Comparison of ENCODE assay signal across 1 cellular context in genomic region chr10:126632705-126633104, GRCh38.
TF ChIP-seq lines count a peak whose summit lies in the region.

No MANE protein-coding gene starts in this region.

TF ChIP-seq in H1, 55 proteins besides CTCF, POLR2A, EP300 and RAD21 (continued from another document):
- TF ChIP-seq CHD7 (IDR thresholded peaks at IDR 0.05; ENCODE audit: insufficient replicate concordance, low read length) (no peak), CHD1 (IDR thresholded peaks at IDR 0.05; ENCODE audit: low read depth, low read length) (no peak), YY1 (IDR thresholded peaks at IDR 0.05; ENCODE audit: low read depth, low read length) (no peak), CREB1 (IDR thresholded peaks at IDR 0.05) (no peak), CBX8 (IDR thresholded peaks at IDR 0.05; ENCODE audit: borderline replicate concordance, low read depth, low read length) (no peak), NRF1 (IDR thresholded peaks at IDR 0.05; ENCODE audit: low read depth, low read length) (no peak), E2F6 (IDR thresholded peaks at IDR 0.05) (no peak), ZNF274 (IDR thresholded peaks at IDR 0.05; ENCODE audit: borderline replicate concordance, extremely low read depth, low read length) (no peak)
